1 cellular context compared by ENCODE assay signal in genomic region chr17:56595831-56596740, GRCh38.
TF ChIP-seq lines count a peak whose summit lies in the region.

No MANE protein-coding gene starts in this region.

TF ChIP-seq in HEK293, 187 proteins besides CTCF, POLR2A, EP300 and RAD21 (continued from another document and continues in another):
- TF ChIP-seq PRDM10 (tag by site-specific recombination; IDR thresholded peaks at IDR 0.05) (peak; percentile 57; the same call in 1 of the 2 replicates), ZNF580 (tag by site-specific recombination; IDR thresholded peaks at IDR 0.05) (peak; percentile 89), ZNF148 (tag by site-specific recombination; IDR thresholded peaks at IDR 0.05; ENCODE audit: borderline replicate concordance) (no peak), EGR2 (tag by site-specific recombination; IDR thresholded peaks at IDR 0.05; ENCODE audit: low read depth) (peak; percentile 82), ZNF549 (tag by site-specific recombination; IDR thresholded peaks at IDR 0.05) (no peak), YY1 (tag by site-specific recombination; IDR thresholded peaks at IDR 0.05) (no peak), SCRT1 (tag by site-specific recombination; IDR thresholded peaks at IDR 0.05; ENCODE audit: borderline replicate concordance) (no peak), ZNF600 (tag by site-specific recombination; IDR thresholded peaks at IDR 0.05) (0 out of 2 replicates have a peak, but pooled peaks have one; percentile 36), ZNF518A (tag by site-specific recombination; conservative IDR thresholded peaks at IDR 0.05; ENCODE audit: low read depth) (no peak), ZBTB17 (tag by site-specific recombination; IDR thresholded peaks at IDR 0.05) (peak; percentile 76), ZSCAN16 (tag by site-specific recombination; IDR thresholded peaks at IDR 0.05) (no peak), ZBTB10 (tag by site-specific recombination; IDR thresholded peaks at IDR 0.05) (0 out of 2 replicates have a peak, but pooled peaks have one; percentile 36), ZNF785 (tag by site-specific recombination; IDR thresholded peaks at IDR 0.05) (no peak), ZNF335 (tag by site-specific recombination; conservative IDR thresholded peaks at IDR 0.05) (peak; percentile 60), KLF16 (tag by site-specific recombination; IDR thresholded peaks at IDR 0.05) (peak; percentile 54), ZNF660 (tag by site-specific recombination; IDR thresholded peaks at IDR 0.05) (no peak), ZNF692 (tag by site-specific recombination; IDR thresholded peaks at IDR 0.05) (peak; percentile 78), ZNF449 (tag by site-specific recombination; IDR thresholded peaks at IDR 0.05) (no peak), KLF1 (tag by site-specific recombination; IDR thresholded peaks at IDR 0.05) (0 out of 2 replicates have a peak, but pooled peaks have one; percentile 49), SP2 (tag by site-specific recombination; IDR thresholded peaks at IDR 0.05) (peak; percentile 17), ZNF654 (tag by site-specific recombination; IDR thresholded peaks at IDR 0.05; ENCODE audit: low read depth) (no peak), GLIS2 (tag by site-specific recombination; IDR thresholded peaks at IDR 0.05) (peak; percentile 79), PATZ1 (tag by site-specific recombination; IDR thresholded peaks at IDR 0.05) (peak; percentile 71; the same call in 1 of the 2 replicates), KLF8 (tag by site-specific recombination; IDR thresholded peaks at IDR 0.05) (0 out of 2 replicates have a peak, but pooled peaks have one; percentile 21), SCRT2 (tag by site-specific recombination; IDR thresholded peaks at IDR 0.05) (peak; percentile 13; the same call in 1 of the 2 replicates), SETDB1 (IDR thresholded peaks at IDR 0.05; ENCODE audit: insufficient read length, low read length) (no peak), ZSCAN18 (tag by site-specific recombination; IDR thresholded peaks at IDR 0.05) (no peak), GLIS1 (tag by site-specific recombination; IDR thresholded peaks at IDR 0.05) (peak; percentile 84), ZBTB26 (tag by site-specific recombination; optimal IDR thresholded peaks at IDR 0.05) (peak; percentile 40), ZNF488 (tag by site-specific recombination; IDR thresholded peaks at IDR 0.05) (no peak)
